Comparison of ENCODE assay signal across 15 cellular contexts in the genomic region with DNA sequence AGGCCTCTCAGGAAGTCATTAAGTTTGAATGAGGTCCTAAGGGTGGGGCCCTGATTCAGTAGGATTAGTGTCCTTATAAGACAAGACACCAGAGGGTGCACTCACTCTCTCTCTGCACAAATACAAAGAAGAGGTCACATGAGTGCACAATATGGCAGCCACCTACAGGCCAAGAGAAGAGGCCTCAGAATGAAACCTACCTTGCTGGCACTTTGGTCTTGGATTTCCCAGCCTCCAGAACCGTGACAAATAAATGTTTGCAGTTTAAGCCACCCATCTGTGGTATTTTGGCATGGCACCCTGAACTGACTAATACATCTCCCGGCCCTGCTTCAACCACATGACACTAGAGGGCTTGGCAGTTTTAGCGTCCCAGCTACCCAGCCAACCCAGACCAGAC.
DNase-seq lines count a peak whose midpoint lies in the region; ATAC-seq and TF ChIP-seq lines count a peak whose summit lies in the region.
"Had no signal": no experiment of that assay in that cellular context is flagged by ENCODE, and none has a peak within 500 bp of the region (broad histone marks: within the 10 kb centered on the region; RNA-seq: fewer than 3 reads in every experiment).

No MANE protein-coding gene starts in this region.

- H3K4me3 ChIP-seq in cardiac muscle cell (no peak overlapping the region), right cardiac atrium (ENCODE audit: low read length) (no peak overlapping the region), WERI-Rb-1 (ENCODE audit: low read depth, low read length) (no peak overlapping the region), colonic mucosa (no peak overlapping the region)
- H3K4me3 ChIP-seq: PC-9 had no signal

- no peaks in the 10 kb centered on the region for H3K27me3 ChIP-seq in cardiac muscle cell
- no peaks in the 10 kb centered on the region for H3K27me3 ChIP-seq in right cardiac atrium (ENCODE audit: control insufficient read depth, insufficient read depth)
- H3K27me3 ChIP-seq in WERI-Rb-1 (ENCODE audit: insufficient read depth, low read depth, severe bottlenecking) = no peaks in the 10 kb centered on the region
- H3K27me3 ChIP-seq in colonic mucosa = no peaks in the 10 kb centered on the region

- intact Hi-C loops in right cardiac atrium (cut with DNase I) = no loop called here
- intact Hi-C loops in colonic mucosa (cut with DNase I) = no loop called here

- H3K27ac ChIP-seq in cardiac muscle cell (no peak overlapping the region), right cardiac atrium (ENCODE audit: low read length) (no peak overlapping the region), WERI-Rb-1 (no peak overlapping the region), colonic mucosa (no peak overlapping the region)
- H3K27ac ChIP-seq: PC-9 had no signal

- no peak overlapping the region for H3K9ac ChIP-seq in colonic mucosa (ENCODE audit: low read depth in 2 of 2, low read length in 2 of 2)

- H3K27me3 Mint-ChIP-seq in T-helper 17 cell = peaks cover 49% of the 10 kb centered on the region

- DNase-seq in cardiac muscle cell (ENCODE audit: low read depth in 1 of 2, low spot score in 1 of 2) (peak in 1 of 2 donors; percentile 12), right cardiac atrium (no peak), M059J (ENCODE audit: low read depth) (peak; percentile 42), WERI-Rb-1 (no peak), colonic mucosa (no peak), T-helper 17 cell (no peak)
- peak in 1 of 2 donors; percentile 43 for DNase-seq in stimulated activated effector memory CD8-positive, alpha-beta T cell treated with anti-CD3 and anti-CD28 coated beads, Interleukin-12 subunit alpha, Interleukin-12 subunit beta, amount 100 ng/mL, for 72 hours (ENCODE audit: low spot score in 2 of 2)
- DNase-seq: activated B cell treated with CpG ODN at 0.5 μM for 24 hours; activated naive CD4-positive, alpha-beta T cell; C1 segment of cervical spinal cord; glutamatergic neuron; mesendoderm; NCI-H1930 had no signal

- H3K27ac Mint-ChIP-seq in stimulated activated effector memory CD8-positive, alpha-beta T cell treated with anti-CD3 and anti-CD28 coated beads, Interleukin-12 subunit alpha, Interleukin-12 subunit beta, amount 100 ng/mL, for 72 hours = no peak overlapping the region
- no peak overlapping the region for H3K27ac Mint-ChIP-seq in T-helper 17 cell
- H3K27ac Mint-ChIP-seq: activated B cell treated with CpG ODN at 0.5 μM for 24 hours had no signal

- H3K4me3 Mint-ChIP-seq in stimulated activated effector memory CD8-positive, alpha-beta T cell treated with anti-CD3 and anti-CD28 coated beads, Interleukin-12 subunit alpha, Interleukin-12 subunit beta, amount 100 ng/mL, for 72 hours = no peak overlapping the region
- no peak overlapping the region for H3K4me3 Mint-ChIP-seq in T-helper 17 cell
- H3K4me3 Mint-ChIP-seq: activated B cell treated with CpG ODN at 0.5 μM for 24 hours had no signal

- 70% methylated on average over 3 of the region's 3 CpGs for WGBS in right cardiac atrium

- TF ChIP-seq CTCF in cardiac muscle cell (IDR thresholded peaks at IDR 0.05; ENCODE audit: low read depth, low read length) = peak; percentile 3
- TF ChIP-seq CTCF in WERI-Rb-1 (IDR thresholded peaks at IDR 0.05; ENCODE audit: low read depth, low read length) = peak; percentile 29; the same call in 1 of the 2 replicates
- no peak for TF ChIP-seq CTCF in colonic mucosa (IDR thresholded peaks at IDR 0.05)

- no peaks in the 10 kb centered on the region for H3K4me1 ChIP-seq in cardiac muscle cell (ENCODE audit: low read depth)
- H3K4me1 ChIP-seq in right cardiac atrium (ENCODE audit: control insufficient read depth, insufficient read depth, low read length) = no peaks in the 10 kb centered on the region
- H3K4me1 ChIP-seq in colonic mucosa = no peaks in the 10 kb centered on the region

- no peaks in the 10 kb centered on the region for H3K9me3 Mint-ChIP-seq in stimulated activated effector memory CD8-positive, alpha-beta T cell treated with anti-CD3 and anti-CD28 coated beads, Interleukin-12 subunit alpha, Interleukin-12 subunit beta, amount 100 ng/mL, for 72 hours

- H3K9me3 ChIP-seq in cardiac muscle cell (ENCODE audit: low read depth) (no peaks in the 10 kb centered on the region), right cardiac atrium (ENCODE audit: control insufficient read depth, low read length) (no peaks in the 10 kb centered on the region), WERI-Rb-1 (ENCODE audit: severe bottlenecking) (peaks cover 3% of the 10 kb centered on the region), colonic mucosa (no peaks in the 10 kb centered on the region), T-helper 17 cell (ENCODE audit: control insufficient read depth, low read length, poor library complexity, severe bottlenecking) (no peaks in the 10 kb centered on the region)

- no peaks in the 10 kb centered on the region for H3K36me3 Mint-ChIP-seq in stimulated activated effector memory CD8-positive, alpha-beta T cell treated with anti-CD3 and anti-CD28 coated beads, Interleukin-12 subunit alpha, Interleukin-12 subunit beta, amount 100 ng/mL, for 72 hours
- peaks cover 6% of the 10 kb centered on the region for H3K36me3 Mint-ChIP-seq in T-helper 17 cell (ENCODE audit: low read depth)

- ATAC-seq in right cardiac atrium = no peak
- ATAC-seq in stimulated activated effector memory CD8-positive, alpha-beta T cell treated with anti-CD3 and anti-CD28 coated beads, Interleukin-12 subunit alpha, Interleukin-12 subunit beta, amount 100 ng/mL, for 72 hours = peak; percentile 61
- no peak for ATAC-seq in HG03565 (IDR thresholded peaks at IDR 0.05; ENCODE audit: unreplicated experiment)
- no peak for ATAC-seq in T-helper 17 cell

- H3K36me3 ChIP-seq in cardiac muscle cell (no peaks in the 10 kb centered on the region), WERI-Rb-1 (no peaks in the 10 kb centered on the region), colonic mucosa (no peaks in the 10 kb centered on the region)

- no peaks in the 10 kb centered on the region for H3K4me1 Mint-ChIP-seq in stimulated activated effector memory CD8-positive, alpha-beta T cell treated with anti-CD3 and anti-CD28 coated beads, Interleukin-12 subunit alpha, Interleukin-12 subunit beta, amount 100 ng/mL, for 72 hours
- peaks cover 2% of the 10 kb centered on the region for H3K4me1 Mint-ChIP-seq in T-helper 17 cell
- H3K4me1 Mint-ChIP-seq: activated B cell treated with CpG ODN at 0.5 μM for 24 hours had no signal
